19 cellular contexts compared by ENCODE assay signal in the genomic region with DNA sequence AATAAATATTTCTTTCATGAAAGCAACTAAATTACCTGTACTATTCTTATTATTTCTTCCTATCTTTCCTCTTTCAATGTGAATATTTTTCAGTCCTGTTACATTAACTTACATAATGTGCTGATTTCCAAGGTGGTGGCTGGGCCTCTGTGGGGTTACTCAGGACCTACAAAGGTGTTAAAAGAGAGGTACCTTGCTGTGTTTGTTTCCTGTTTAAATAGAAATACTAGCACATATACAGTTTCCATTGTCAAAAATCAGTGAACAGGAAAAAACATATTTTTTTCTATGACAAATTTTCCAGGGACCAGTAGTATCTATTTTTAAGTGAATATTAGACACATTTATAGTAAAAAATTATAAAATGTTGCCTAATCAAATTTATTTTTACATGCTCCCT. TPM values are rescaled to one million over a fixed set of nuclear protein-coding genes. Genes with fewer than 3 reads are reported as not detected.
DNase-seq lines count a peak whose midpoint lies in the region; ATAC-seq, FAIRE-seq and TF ChIP-seq lines count a peak whose summit lies in the region.
"Had no signal": no experiment of that assay in that cellular context is flagged by ENCODE, and none has a peak within 500 bp of the region (broad histone marks: within the 10 kb centered on the region; RNA-seq: fewer than 3 reads in every experiment).

No MANE protein-coding gene starts in this region.

- H3K4me2 ChIP-seq in SK-N-SH (no peak overlapping the region), OCI-LY1 (ENCODE audit: low read length) (no peak overlapping the region), skeletal muscle satellite cell (ENCODE audit: low read length) (no peak overlapping the region)
- H3K4me2 ChIP-seq: BLaER1 treated with 17β-estradiol and CSF1 and Interleukin-3, amounts not matched to agents 10 nM and 100 nM had no signal

- peak; percentile 12 for FAIRE-seq in endometrium (lab: Jason Lieb, UNC)
- FAIRE-seq: GM12878, H1 had no signal

- H3F3A ChIP-seq in SK-N-SH (replicated peaks; ENCODE audit: insufficient read depth), result no peaks in the 10 kb centered on the region
- no peaks in the 10 kb centered on the region; the same call in 1 of the 2 replicates for H3F3A ChIP-seq in OCI-LY1 (ENCODE audit: insufficient read depth, low read length)

- H3K4me1 ChIP-seq in SK-N-SH (ENCODE audit: control insufficient read depth in 1 of 2, insufficient read depth in 2 of 2, low read depth in 1 of 2, low read length in 1 of 2) (peaks cover 0 to 10% of the 10 kb centered on the region in 2 experiments; a peak in 1 of 4 replicates), OCI-LY1 (ENCODE audit: insufficient read depth, low read length, severe bottlenecking) (peaks cover 20% of the 10 kb centered on the region), skeletal muscle satellite cell (ENCODE audit: control insufficient read depth, insufficient read depth, low read length) (no peaks in the 10 kb centered on the region), vagina (no peaks in the 10 kb centered on the region)

- H2AFZ ChIP-seq in SK-N-SH (ENCODE audit: low read depth) (peak overlapping the region; percentile 29; the same call in 1 of the 2 replicates), OCI-LY1 (ENCODE audit: low read length) (peak overlapping the region; percentile 58; the same call in 1 of the 2 replicates)
- H2AFZ ChIP-seq: GM23248 had no signal

- POLR2A ChIA-PET in SK-N-SH (lab: Yijun Ruan, JAX), result no interaction called here

- no peaks in the 10 kb centered on the region for H4K20me1 ChIP-seq in SK-N-SH (ENCODE audit: insufficient read depth)
- H4K20me1 ChIP-seq in OCI-LY1 (ENCODE audit: insufficient read depth, low read length), result no peaks in the 10 kb centered on the region
- H4K20me1 ChIP-seq: BLaER1 treated with 17β-estradiol and CSF1 and Interleukin-3, amounts not matched to agents 10 nM and 100 nM had no signal

- TF ChIP-seq RAD21 in SK-N-SH (IDR thresholded peaks at IDR 0.05; ENCODE audit: low read length), result no peak

- no peaks in the 10 kb centered on the region for H3K27me3 ChIP-seq in SK-N-SH (ENCODE audit: insufficient read depth)
- H3K27me3 ChIP-seq in OCI-LY1 (ENCODE audit: insufficient read depth, low read length), result no peaks in the 10 kb centered on the region
- H3K27me3 ChIP-seq in skeletal muscle satellite cell (ENCODE audit: control insufficient read depth, insufficient read depth, low read length), result no peaks in the 10 kb centered on the region
- no peaks in the 10 kb centered on the region for H3K27me3 ChIP-seq in vagina
- H3K27me3 ChIP-seq: BE2C; BLaER1 treated with 17β-estradiol and CSF1 and Interleukin-3, amounts not matched to agents 10 nM and 100 nM had no signal

- DNase-seq in SK-N-SH, result no peak
- DNase-seq in activated naive CD4-positive, alpha-beta T cell treated with Interleukin-2 at 50 U/mL for 16 hours, result no peak
- no peak for DNase-seq in kidney glomerular epithelial cell (lab: John Stamatoyannopoulos, UW)
- DNase-seq in vagina (ENCODE audit: extremely low spot score in 2 of 2), result no peak
- DNase-seq: BE2C; CD4-positive, alpha-beta T cell; DMS 273 treated with DMSO at 0.1 percent for 48 hours; DMS79; GDM1; H7 had no signal

- no peaks in the 10 kb centered on the region for H3K36me3 ChIP-seq in SK-N-SH (replicated peaks in 1 of 2; ENCODE audit: control insufficient read depth in 1 of 2, insufficient read depth in 2 of 2, low read length in 1 of 2)
- H3K36me3 ChIP-seq in OCI-LY1 (ENCODE audit: insufficient read depth, low read length), result no peaks in the 10 kb centered on the region
- no peaks in the 10 kb centered on the region for H3K36me3 ChIP-seq in skeletal muscle satellite cell (ENCODE audit: insufficient read depth, low read length)
- no peaks in the 10 kb centered on the region for H3K36me3 ChIP-seq in vagina
- H3K36me3 ChIP-seq: BE2C; BLaER1 treated with 17β-estradiol and CSF1 and Interleukin-3, amounts not matched to agents 10 nM and 100 nM had no signal

- H3K9ac ChIP-seq in SK-N-SH (no peak overlapping the region), OCI-LY1 (ENCODE audit: low read length) (no peak overlapping the region), skeletal muscle satellite cell (ENCODE audit: low read depth, low read length) (peak overlapping the region; percentile 29)
- H3K9ac ChIP-seq: BLaER1 treated with 17β-estradiol and CSF1 and Interleukin-3, amounts not matched to agents 10 nM and 100 nM; GM23248 had no signal

- intact Hi-C loops in vagina (cut with DNase I), result no loop called here

- H3K27ac ChIP-seq in SK-N-SH (ENCODE audit: low read depth in 2 of 2, low read length in 1 of 2), result no peak overlapping the region
- H3K27ac ChIP-seq in OCI-LY1 (ENCODE audit: low read depth, low read length, poor library complexity, severe bottlenecking), result peak overlapping the region; percentile 17
- no peak overlapping the region for H3K27ac ChIP-seq in vagina
- H3K27ac ChIP-seq: 22Rv1; BLaER1 treated with 17β-estradiol and CSF1 and Interleukin-3, amounts not matched to agents 10 nM and 100 nM; GM23248 had no signal

- no peaks in the 10 kb centered on the region for H3K9me3 ChIP-seq in SK-N-SH
- no peaks in the 10 kb centered on the region for H3K9me3 ChIP-seq in OCI-LY1 (ENCODE audit: low read length)
- H3K9me3 ChIP-seq in skeletal muscle satellite cell (replicated peaks; ENCODE audit: low read length), result no peaks in the 10 kb centered on the region
- no peaks in the 10 kb centered on the region for H3K9me3 ChIP-seq in vagina
- H3K9me3 ChIP-seq: BE2C; BLaER1 treated with 17β-estradiol and CSF1 and Interleukin-3, amounts not matched to agents 10 nM and 100 nM had no signal

- H3K4me3 ChIP-seq in SK-N-SH (ENCODE audit: low read depth in 2 of 2, low read length in 1 of 2) (no peak overlapping the region), OCI-LY1 (ENCODE audit: low read depth, low read length, poor library complexity, severe bottlenecking) (no peak overlapping the region), skeletal muscle satellite cell (ENCODE audit: low read length) (no peak overlapping the region), vagina (no peak overlapping the region)
- H3K4me3 ChIP-seq: BLaER1 treated with 17β-estradiol and CSF1 and Interleukin-3, amounts not matched to agents 10 nM and 100 nM; GM12878; GM23248 had no signal

- no peak for ATAC-seq in SK-N-SH treated with all-trans-retinoic acid at 6 μM for 48 hours

- H3K9me2 ChIP-seq in SK-N-SH (no peaks in the 10 kb centered on the region), OCI-LY1 (ENCODE audit: low read depth, low read length) (no peaks in the 10 kb centered on the region)

- TF ChIP-seq EP300 in SK-N-SH (IDR thresholded peaks at IDR 0.05; ENCODE audit: borderline replicate concordance in 1 of 2, low read depth in 1 of 2, low read length in 1 of 2), result no peak

- TF ChIP-seq POLR2A in vagina (IDR thresholded peaks at IDR 0.05), result no peak

- no peak for TF ChIP-seq CTCF in SK-N-SH (IDR thresholded peaks at IDR 0.05)
- no peak for TF ChIP-seq CTCF in OCI-LY1 (IDR thresholded peaks at IDR 0.05; ENCODE audit: low read length)
- no peak for TF ChIP-seq CTCF in vagina (IDR thresholded peaks at IDR 0.05)

- no peaks in the 10 kb centered on the region for H3K79me2 ChIP-seq in SK-N-SH (ENCODE audit: insufficient read depth)
- no peaks in the 10 kb centered on the region for H3K79me2 ChIP-seq in OCI-LY1 (ENCODE audit: insufficient read depth, low read length)

- CTCF ChIA-PET in SK-N-SH (lab: Yijun Ruan, JAX), result interaction anchor here (0.6 to 2.1 kb wide), 8 partner anchors 8 to 549 kb away, joined by 3 to 12 read pairs (median 6); partner anchors contain the start of gene PCDH9

TF ChIP-seq in SK-N-SH, 30 proteins besides CTCF, POLR2A, EP300 and RAD21 (continues in another document):
- no peak for TF ChIP-seq USF2 (IDR thresholded peaks at IDR 0.05; ENCODE audit: borderline replicate concordance, low read depth, low read length)
- no peak for TF ChIP-seq PBX3 (IDR thresholded peaks at IDR 0.05)
- TF ChIP-seq SMC3 (IDR thresholded peaks at IDR 0.05; ENCODE audit: low read depth, low read length), result no peak

TF ChIP-seq in SK-N-SH treated with all-trans-retinoic acid at 6 μM for 48 hours, 23 proteins besides CTCF, POLR2A, EP300 and RAD21 (continues in another document):
- TF ChIP-seq ISL1 (CRISPR knock-in tag; IDR thresholded peaks at IDR 0.05) (no peak), BACH2 (CRISPR knock-in tag; IDR thresholded peaks at IDR 0.05; ENCODE audit: borderline replicate concordance) (no peak)
- TF ChIP-seq, protein P1, sequence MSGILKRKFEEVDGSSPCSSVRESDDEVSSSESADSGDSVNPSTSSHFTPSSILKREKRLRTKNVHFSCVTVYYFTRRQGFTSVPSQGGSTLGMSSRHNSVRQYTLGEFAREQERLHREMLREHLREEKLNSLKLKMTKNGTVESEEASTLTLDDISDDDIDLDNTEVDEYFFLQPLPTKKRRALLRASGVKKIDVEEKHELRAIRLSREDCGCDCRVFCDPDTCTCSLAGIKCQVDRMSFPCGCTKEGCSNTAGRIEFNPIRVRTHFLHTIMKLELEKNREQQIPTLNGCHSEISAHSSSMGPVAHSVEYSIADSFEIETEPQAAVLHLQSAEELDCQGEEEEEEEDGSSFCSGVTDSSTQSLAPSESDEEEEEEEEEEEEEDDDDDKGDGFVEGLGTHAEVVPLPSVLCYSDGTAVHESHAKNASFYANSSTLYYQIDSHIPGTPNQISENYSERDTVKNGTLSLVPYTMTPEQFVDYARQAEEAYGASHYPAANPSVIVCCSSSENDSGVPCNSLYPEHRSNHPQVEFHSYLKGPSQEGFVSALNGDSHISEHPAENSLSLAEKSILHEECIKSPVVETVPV (CRISPR knock-in tag; IDR thresholded peaks at IDR 0.05), result no peak
- TF ChIP-seq, protein P2, sequence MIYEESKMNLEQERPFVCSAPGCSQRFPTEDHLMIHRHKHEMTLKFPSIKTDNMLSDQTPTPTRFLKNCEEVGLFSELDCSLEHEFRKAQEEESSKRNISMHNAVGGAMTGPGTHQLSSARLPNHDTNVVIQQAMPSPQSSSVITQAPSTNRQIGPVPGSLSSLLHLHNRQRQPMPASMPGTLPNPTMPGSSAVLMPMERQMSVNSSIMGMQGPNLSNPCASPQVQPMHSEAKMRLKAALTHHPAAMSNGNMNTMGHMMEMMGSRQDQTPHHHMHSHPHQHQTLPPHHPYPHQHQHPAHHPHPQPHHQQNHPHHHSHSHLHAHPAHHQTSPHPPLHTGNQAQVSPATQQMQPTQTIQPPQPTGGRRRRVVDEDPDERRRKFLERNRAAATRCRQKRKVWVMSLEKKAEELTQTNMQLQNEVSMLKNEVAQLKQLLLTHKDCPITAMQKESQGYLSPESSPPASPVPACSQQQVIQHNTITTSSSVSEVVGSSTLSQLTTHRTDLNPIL (CRISPR knock-in tag; IDR thresholded peaks at IDR 0.05; ENCODE audit: low read depth), result no peak

RNA-seq across cellular contexts. Expression of gene PCDH9, which starts 8.7 kb away (rescaled TPM):
- 1.3 and 1.9 TPM in 2 replicates for polyA plus RNA-seq in SK-N-SH (2012; rRNA removed)
- 1.7 and 1.8 TPM in 2 replicates for polyA plus RNA-seq in SK-N-SH (2012; cell fraction: cytosol; rRNA removed)
- polyA plus RNA-seq in SK-N-SH (2012; cell fraction: nucleus; rRNA removed), result 0.61 and 1.3 TPM in 2 replicates
- 14.2 and 19.4 TPM in 2 replicates for total RNA-seq in skeletal muscle satellite cell (2012; rRNA removed)
- total RNA-seq in vagina, result 3.7 TPM
